ENCODE assay signal across 2 cellular contexts in the genomic region with DNA sequence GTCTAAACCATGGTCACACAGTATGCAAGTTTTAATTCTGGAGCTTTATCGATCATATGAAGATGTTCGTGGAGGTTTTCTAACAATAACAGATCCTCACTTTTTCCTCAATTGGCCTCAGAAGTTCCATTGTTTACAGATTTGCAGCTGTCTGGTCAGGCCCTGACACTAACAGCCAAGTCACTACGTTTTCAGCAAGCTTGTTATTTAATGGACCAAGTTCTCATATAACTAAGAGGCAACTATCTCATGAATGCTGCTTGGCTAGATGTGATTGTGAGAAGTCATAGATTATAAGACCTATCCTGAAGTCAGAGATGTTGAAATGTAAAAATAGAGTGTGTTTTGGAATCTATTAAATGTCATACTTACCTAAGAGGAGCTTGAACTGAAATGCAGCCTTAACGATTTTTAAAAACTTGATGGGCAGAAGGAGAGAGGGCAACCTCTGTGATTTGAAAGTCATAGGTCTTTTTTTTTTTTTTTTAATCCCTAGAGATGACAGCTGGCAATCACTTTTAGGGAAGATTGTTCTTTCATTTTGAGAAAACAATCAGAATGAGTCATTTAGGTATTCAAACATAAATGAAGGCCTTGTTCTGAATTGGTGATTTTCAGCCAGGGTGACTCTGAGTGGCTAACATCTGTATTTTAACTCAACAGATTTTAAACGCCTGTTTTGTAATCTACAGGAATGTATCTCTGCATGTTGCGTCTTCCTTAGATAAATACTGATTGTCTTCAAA.
A peak's percentile ranks its signal among the peaks of the same experiment; 100 is the strongest.
TF ChIP-seq lines count a peak whose summit lies in the region.

No MANE protein-coding gene starts in this region.

TF ChIP-seq in K562, 482 proteins besides CTCF, POLR2A, EP300 and RAD21 (continued from another document):
- TF ChIP-seq, protein P1, sequence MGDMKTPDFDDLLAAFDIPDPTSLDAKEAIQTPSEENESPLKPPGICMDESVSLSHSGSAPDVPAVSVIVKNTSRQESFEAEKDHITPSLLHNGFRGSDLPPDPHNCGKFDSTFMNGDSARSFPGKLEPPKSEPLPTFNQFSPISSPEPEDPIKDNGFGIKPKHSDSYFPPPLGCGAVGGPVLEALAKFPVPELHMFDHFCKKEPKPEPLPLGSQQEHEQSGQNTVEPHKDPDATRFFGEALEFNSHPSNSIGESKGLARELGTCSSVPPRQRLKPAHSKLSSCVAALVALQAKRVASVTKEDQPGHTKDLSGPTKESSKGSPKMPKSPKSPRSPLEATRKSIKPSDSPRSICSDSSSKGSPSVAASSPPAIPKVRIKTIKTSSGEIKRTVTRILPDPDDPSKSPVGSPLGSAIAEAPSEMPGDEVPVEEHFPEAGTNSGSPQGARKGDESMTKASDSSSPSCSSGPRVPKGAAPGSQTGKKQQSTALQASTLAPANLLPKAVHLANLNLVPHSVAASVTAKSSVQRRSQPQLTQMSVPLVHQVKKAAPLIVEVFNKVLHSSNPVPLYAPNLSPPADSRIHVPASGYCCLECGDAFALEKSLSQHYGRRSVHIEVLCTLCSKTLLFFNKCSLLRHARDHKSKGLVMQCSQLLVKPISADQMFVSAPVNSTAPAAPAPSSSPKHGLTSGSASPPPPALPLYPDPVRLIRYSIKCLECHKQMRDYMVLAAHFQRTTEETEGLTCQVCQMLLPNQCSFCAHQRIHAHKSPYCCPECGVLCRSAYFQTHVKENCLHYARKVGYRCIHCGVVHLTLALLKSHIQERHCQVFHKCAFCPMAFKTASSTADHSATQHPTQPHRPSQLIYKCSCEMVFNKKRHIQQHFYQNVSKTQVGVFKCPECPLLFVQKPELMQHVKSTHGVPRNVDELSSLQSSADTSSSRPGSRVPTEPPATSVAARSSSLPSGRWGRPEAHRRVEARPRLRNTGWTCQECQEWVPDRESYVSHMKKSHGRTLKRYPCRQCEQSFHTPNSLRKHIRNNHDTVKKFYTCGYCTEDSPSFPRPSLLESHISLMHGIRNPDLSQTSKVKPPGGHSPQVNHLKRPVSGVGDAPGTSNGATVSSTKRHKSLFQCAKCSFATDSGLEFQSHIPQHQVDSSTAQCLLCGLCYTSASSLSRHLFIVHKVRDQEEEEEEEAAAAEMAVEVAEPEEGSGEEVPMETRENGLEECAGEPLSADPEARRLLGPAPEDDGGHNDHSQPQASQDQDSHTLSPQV (IDR thresholded peaks at IDR 0.05): 0 out of 2 replicates have a peak, but pooled peaks have one; percentile 8
TF ChIP-seq in K562: peak in this region for 1.

TF ChIP-seq in SK-N-SH treated with all-trans-retinoic acid at 6 μM for 48 hours, 23 proteins besides CTCF, POLR2A, EP300 and RAD21 (continued from another document):
- TF ChIP-seq ESRRG (CRISPR knock-in tag; IDR thresholded peaks at IDR 0.05): no peak
- no peak for TF ChIP-seq OSR1 (CRISPR knock-in tag; IDR thresholded peaks at IDR 0.05)
- TF ChIP-seq CSRNP3 (CRISPR knock-in tag; IDR thresholded peaks at IDR 0.05): no peak
- no peak for TF ChIP-seq BACH2 (CRISPR knock-in tag; IDR thresholded peaks at IDR 0.05; ENCODE audit: borderline replicate concordance)
- no peak for TF ChIP-seq ZNF565 (CRISPR knock-in tag; conservative IDR thresholded peaks at IDR 0.05; ENCODE audit: low read depth)
- TF ChIP-seq SNAI2 (CRISPR knock-in tag; IDR thresholded peaks at IDR 0.05): no peak
- TF ChIP-seq ZC3H10 (CRISPR knock-in tag; IDR thresholded peaks at IDR 0.05): no peak
- no peak for TF ChIP-seq ARNTL (CRISPR knock-in tag; IDR thresholded peaks at IDR 0.05; ENCODE audit: borderline replicate concordance, low read depth)
- TF ChIP-seq TCF4 (CRISPR knock-in tag; IDR thresholded peaks at IDR 0.05; ENCODE audit: borderline replicate concordance): no peak
- TF ChIP-seq GLIS3 (CRISPR knock-in tag; IDR thresholded peaks at IDR 0.05): no peak
- TF ChIP-seq ZNF8 (CRISPR knock-in tag; IDR thresholded peaks at IDR 0.05): no peak
